Comparison of ENCODE assay signal across 1 cellular context in the genomic region with DNA sequence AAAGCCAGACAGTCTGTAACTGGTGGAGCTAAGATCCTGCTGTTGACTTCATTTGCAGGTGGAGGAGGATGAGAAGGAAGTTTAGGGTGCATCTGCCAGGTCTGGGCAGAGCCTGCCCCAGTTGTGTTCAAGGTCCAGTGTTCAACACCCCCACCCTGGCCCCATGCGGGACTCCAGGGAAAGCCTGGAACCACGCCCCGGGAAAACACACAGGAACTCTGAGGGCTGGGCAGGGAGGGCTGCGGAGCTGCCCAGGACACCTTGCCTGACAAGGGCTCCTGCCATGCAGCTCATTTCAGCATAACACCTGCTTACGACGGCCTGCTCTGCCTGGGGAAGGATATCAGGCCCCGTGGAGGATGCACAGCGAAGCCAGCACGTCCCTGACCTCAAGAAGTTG.
TF ChIP-seq lines count a peak whose summit lies in the region.

No MANE protein-coding gene starts in this region.

TF ChIP-seq in HCT116, 20 proteins besides CTCF, POLR2A, EP300 and RAD21 (continued from another document):
- TF ChIP-seq MAX (IDR thresholded peaks at IDR 0.05) (no peak), SRF (IDR thresholded peaks at IDR 0.05; ENCODE audit: low read depth) (no peak), ZBTB33 (IDR thresholded peaks at IDR 0.05; ENCODE audit: extremely low read depth, insufficient replicate concordance, low read length) (no peak), EZH2 (IDR thresholded peaks at IDR 0.05) (no peak)
